ENCODE assay signal across 16 cellular contexts in genomic region chrX:40947276-40947675, GRCh38.
DNase-seq lines count a peak whose midpoint lies in the region; ATAC-seq and TF ChIP-seq lines count a peak whose summit lies in the region.
"Had no signal": no experiment of that assay in that cellular context is flagged by ENCODE, and none has a peak within 500 bp of the region (broad histone marks: within the 10 kb centered on the region; RNA-seq: fewer than 3 reads in every experiment).

No MANE protein-coding gene starts in this region.

- H3K9me3 ChIP-seq in HAP-1 = no peaks in the 10 kb centered on the region
- H3K9me3 ChIP-seq: pancreas had no signal

- DNase-seq in ELR (ENCODE audit: low read depth) (peak; percentile 64), RKO (ENCODE audit: low spot score) (peak; percentile 37), fibroblast of mammary gland (ENCODE audit: low read depth) (peak; percentile 68), renal cortical epithelial cell (ENCODE audit: low read depth) (peak; percentile 81), SIG-M5 (lab: John Stamatoyannopoulos, UW) (no peak), HAP-1 (ENCODE audit: low spot score in 2 of 2) (no peak)
- DNase-seq in activated CD4-positive, alpha-beta T cell treated with anti-CD3 and anti-CD28 coated beads, Interleukin-2, amount 10 ng/mL, durations not matched to agents 24 days and 14 days = no peak
- DNase-seq: activated effector memory CD4-positive, alpha-beta T cell treated with Interleukin-2 at 50 U/mL for 16 hours; C1 segment of cervical spinal cord; foreskin melanocyte; NCI-H1105 treated with DMSO at 0.1 percent for 48 hours; pancreas; stimulated activated CD4-positive, alpha-beta T cell treated with anti-CD3 and anti-CD28 coated beads, Interleukin-15, amount 100 ng/mL, for 24 hours had no signal

- H3K36me3 Mint-ChIP-seq in activated CD4-positive, alpha-beta T cell treated with anti-CD3 and anti-CD28 coated beads, Interleukin-2, amount 10 ng/mL, durations not matched to agents 24 days and 14 days (ENCODE audit: low read depth) = no peaks in the 10 kb centered on the region
- H3K36me3 Mint-ChIP-seq: IgD-negative memory B cell had no signal

- no peak overlapping the region for H3K27ac Mint-ChIP-seq in activated CD4-positive, alpha-beta T cell treated with anti-CD3 and anti-CD28 coated beads, Interleukin-2, amount 10 ng/mL, durations not matched to agents 24 days and 14 days
- H3K27ac Mint-ChIP-seq: IgD-negative memory B cell, mesothelial cell of epicardium had no signal

- no peak overlapping the region for H3K4me3 Mint-ChIP-seq in activated CD4-positive, alpha-beta T cell treated with anti-CD3 and anti-CD28 coated beads, Interleukin-2, amount 10 ng/mL, durations not matched to agents 24 days and 14 days
- H3K4me3 Mint-ChIP-seq: IgD-negative memory B cell, mesothelial cell of epicardium had no signal

- no peaks in the 10 kb centered on the region for H3K27me3 Mint-ChIP-seq in activated CD4-positive, alpha-beta T cell treated with anti-CD3 and anti-CD28 coated beads, Interleukin-2, amount 10 ng/mL, durations not matched to agents 24 days and 14 days

- ATAC-seq in GM19324 (IDR thresholded peaks at IDR 0.05; ENCODE audit: low FRiP score, unreplicated experiment) = no peak
- ATAC-seq: pancreas had no signal

- H3K36me3 ChIP-seq in HAP-1 (replicated peaks) = no peaks in the 10 kb centered on the region
- H3K36me3 ChIP-seq: pancreas had no signal

- no peaks in the 10 kb centered on the region for H3K27me3 ChIP-seq in HAP-1 (ENCODE audit: low read depth)

- H3K9me3 Mint-ChIP-seq in activated CD4-positive, alpha-beta T cell treated with anti-CD3 and anti-CD28 coated beads, Interleukin-2, amount 10 ng/mL, durations not matched to agents 24 days and 14 days = peaks cover 7% of the 10 kb centered on the region

- in situ Hi-C loops in HAP-1 (cut with MboI; ENCODE audit: low sequenced_read_pairs) = no loop called here

- intact Hi-C loops in activated CD4-positive, alpha-beta T cell treated with anti-CD3 and anti-CD28 coated beads, Interleukin-2, amount 10 ng/mL, durations not matched to agents 24 days and 14 days (cut with micrococcal nuclease) = no loop called here

- H3K4me1 Mint-ChIP-seq in activated CD4-positive, alpha-beta T cell treated with anti-CD3 and anti-CD28 coated beads, Interleukin-2, amount 10 ng/mL, durations not matched to agents 24 days and 14 days = peaks cover 4% of the 10 kb centered on the region

- H3K4me3 ChIP-seq in fibroblast of mammary gland (ENCODE audit: control insufficient read depth, low read depth, low read length) (no peak overlapping the region), HAP-1 (no peak overlapping the region)
- H3K4me3 ChIP-seq: pancreas had no signal

- no peak for TF ChIP-seq CTCF in fibroblast of mammary gland (conservative IDR thresholded peaks at IDR 0.05; ENCODE audit: control insufficient read depth, insufficient read depth, low read depth, low read length)

- peaks cover 24% of the 10 kb centered on the region for H3K4me1 ChIP-seq in HAP-1
- H3K4me1 ChIP-seq: pancreas had no signal

Comparison
In these comparisons a context has a peak if more than half of its experiments do, and no peak if none do; other contexts are left out.
1. DNase-seq: peak in ELR (single experiment), RKO (single experiment), fibroblast of mammary gland (single experiment) and renal cortical epithelial cell (single experiment); none in SIG-M5 (single experiment), activated CD4-positive, alpha-beta T cell treated with anti-CD3 and anti-CD28 coated beads, Interleukin-2, amount 10 ng/mL, durations not matched to agents 24 days and 14 days (single experiment) and HAP-1 (0 of 2).